ENCODE assay signal across 13 cellular contexts in the genomic region with DNA sequence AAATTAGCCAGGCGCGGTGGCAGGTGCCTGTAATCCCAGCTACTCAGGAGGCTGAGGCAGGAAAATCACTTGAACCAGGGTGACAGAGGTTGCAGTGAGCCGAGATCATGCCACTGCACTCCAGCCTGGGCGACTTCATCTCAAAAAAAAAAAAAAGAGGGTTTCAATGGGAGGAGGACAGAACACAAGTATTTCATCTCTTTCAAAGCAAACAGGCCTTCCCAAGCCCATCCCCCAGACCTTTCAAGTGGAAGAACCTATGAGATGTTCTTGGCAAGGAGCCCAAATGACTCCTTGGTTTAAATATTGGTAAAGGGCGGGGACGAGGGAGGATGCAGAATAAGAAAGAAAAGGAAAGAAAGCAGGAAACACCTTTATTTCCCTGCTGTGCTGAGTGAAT.
DNase-seq lines count a peak whose midpoint lies in the region; ATAC-seq, FAIRE-seq and TF ChIP-seq lines count a peak whose summit lies in the region.
"Had no signal": no experiment of that assay in that cellular context is flagged by ENCODE, and none has a peak within 500 bp of the region (broad histone marks: within the 10 kb centered on the region; RNA-seq: fewer than 3 reads in every experiment).

No MANE protein-coding gene starts in this region.

- no peak overlapping the region for H3K4me3 ChIP-seq in colonic mucosa
- no peak overlapping the region for H3K4me3 ChIP-seq in prostate gland
- no peak overlapping the region for H3K4me3 ChIP-seq in CD4-positive, alpha-beta memory T cell (ENCODE audit: low read length in 2 of 2)
- H3K4me3 ChIP-seq: thoracic aorta had no signal

- H3K27me3 ChIP-seq in colonic mucosa: no peaks in the 10 kb centered on the region
- no peaks in the 10 kb centered on the region for H3K27me3 ChIP-seq in prostate gland (replicated peaks; ENCODE audit: insufficient read depth)
- no peaks in the 10 kb centered on the region for H3K27me3 ChIP-seq in CD4-positive, alpha-beta memory T cell (ENCODE audit: insufficient read depth, low read length)

- H3K4me1 ChIP-seq in colonic mucosa (peaks cover 4% of the 10 kb centered on the region), prostate gland (replicated peaks) (no peaks in the 10 kb centered on the region)
- H3K4me1 ChIP-seq in CD4-positive, alpha-beta memory T cell (ENCODE audit: insufficient read depth, low read length): no peaks in the 10 kb centered on the region

- H3K27ac ChIP-seq in colonic mucosa (peak overlapping the region; percentile 71), prostate gland (peak overlapping the region; percentile 33 to 40)
- no peak overlapping the region for H3K27ac ChIP-seq in CD4-positive, alpha-beta memory T cell (ENCODE audit: low read depth, low read length)
- H3K27ac ChIP-seq: thoracic aorta had no signal

- H3K36me3 ChIP-seq in colonic mucosa (no peaks in the 10 kb centered on the region), prostate gland (no peaks in the 10 kb centered on the region)
- peaks cover 32% of the 10 kb centered on the region for H3K36me3 ChIP-seq in CD4-positive, alpha-beta memory T cell (ENCODE audit: insufficient read depth, low read length)
- H3K36me3 ChIP-seq: thoracic aorta had no signal

- TF ChIP-seq CTCF in colonic mucosa (IDR thresholded peaks at IDR 0.05) (no peak), prostate gland (IDR thresholded peaks at IDR 0.05) (no peak)

- no peak overlapping the region for H3K9ac ChIP-seq in colonic mucosa (ENCODE audit: low read depth in 2 of 2, low read length in 2 of 2)

- no peaks in the 10 kb centered on the region for H3K9me3 ChIP-seq in colonic mucosa
- H3K9me3 ChIP-seq in prostate gland: no peaks in the 10 kb centered on the region
- no peaks in the 10 kb centered on the region for H3K9me3 ChIP-seq in CD4-positive, alpha-beta memory T cell (ENCODE audit: control insufficient read depth in 1 of 2, low read length in 2 of 2)
- H3K9me3 ChIP-seq: thoracic aorta had no signal

- intact Hi-C loops in colonic mucosa (cut with DNase I): no loop called here
- intact Hi-C loops in prostate gland (cut with DNase I): no loop called here
- intact Hi-C loops in CD4-positive, alpha-beta memory T cell (cut with micrococcal nuclease): no loop called here

- H3K36me3 Mint-ChIP-seq in CD4-positive, alpha-beta memory T cell: peaks cover 44 to 52% of the 10 kb centered on the region in 2 donors

- TF ChIP-seq POLR2A in prostate gland (IDR thresholded peaks at IDR 0.05): no peak

- POLR2A ChIA-PET in CD4-positive, alpha-beta memory T cell (lab: Charles Lee; ENCODE audit: partially characterized antibody): no interaction called here

- no peak for FAIRE-seq in RCC 7860 (lab: Jason Lieb, UNC)
- FAIRE-seq: GM18507, islet of Langerhans had no signal

- WGBS in prostate gland: 62% methylated on average over 6 of the region's 6 CpGs

- H3K27me3 Mint-ChIP-seq in CD4-positive, alpha-beta memory T cell: no peaks in the 10 kb centered on the region

- no peaks in the 10 kb centered on the region for H3K9me3 Mint-ChIP-seq in CD4-positive, alpha-beta memory T cell
- H3K9me3 Mint-ChIP-seq: HFFc6 had no signal

- H3K27ac Mint-ChIP-seq in CD4-positive, alpha-beta memory T cell: peak overlapping the region in 3 of 7 donors; percentile 21 to 44 (median 23)

- DNase-seq in DMS153 (lab: John Stamatoyannopoulos, UW) (peak; percentile 69), DMS153 treated with DMSO at 0.1 percent for 48 hours (lab: John Stamatoyannopoulos, UW; ENCODE audit: unreplicated experiment) (no peak), NCI-H2081 treated with DMSO at 0.1 percent for 48 hours (lab: John Stamatoyannopoulos, UW) (peak; percentile 55), colonic mucosa (peak; percentile 87), prostate gland (ENCODE audit: low spot score) (peak; percentile 42), RCC 7860 (ENCODE audit: low spot score) (no peak)
- DNase-seq in CD4-positive, alpha-beta memory T cell: no peak
- DNase-seq: HFFc6, NCI-H1694 had no signal

- ATAC-seq in HG02870 (IDR thresholded peaks at IDR 0.05; ENCODE audit: unreplicated experiment): no peak

- CTCF ChIA-PET in CD4-positive, alpha-beta memory T cell (lab: Charles Lee; ENCODE audit: partially characterized antibody): interaction anchor here (1.4 to 1.8 kb wide), 2 partner anchors 12 to 21 kb away, joined by 4 to 6 read pairs; no protein-coding TSS in a partner anchor

- no peaks in the 10 kb centered on the region for H3K4me1 Mint-ChIP-seq in CD4-positive, alpha-beta memory T cell

- no peak overlapping the region for H3K4me3 Mint-ChIP-seq in CD4-positive, alpha-beta memory T cell
- H3K4me3 Mint-ChIP-seq: HFFc6 had no signal

Comparison
In these comparisons a context has a peak if more than half of its experiments do, and no peak if none do; other contexts are left out.
1. DNase-seq: peak in DMS153 (single experiment), NCI-H2081 treated with DMSO at 0.1 percent for 48 hours (single experiment), colonic mucosa (single experiment) and prostate gland (single experiment); none in DMS153 treated with DMSO at 0.1 percent for 48 hours (single experiment), RCC 7860 (single experiment) and CD4-positive, alpha-beta memory T cell (0 of 5).